23 cellular contexts compared by ENCODE assay signal in genomic region chr18:10793730-10794370, GRCh38.
DNase-seq lines count a peak whose midpoint lies in the region; ATAC-seq, FAIRE-seq and TF ChIP-seq lines count a peak whose summit lies in the region.
"Had no signal": no experiment of that assay in that cellular context is flagged by ENCODE, and none has a peak within 500 bp of the region (broad histone marks: within the 10 kb centered on the region; RNA-seq: fewer than 3 reads in every experiment).

No MANE protein-coding gene starts in this region.

- TF ChIP-seq CTCF in HEK293 (tag by site-specific recombination; IDR thresholded peaks at IDR 0.05), result no peak
- no peak for TF ChIP-seq CTCF in GM12878 (IDR thresholded peaks at IDR 0.05 in 2 of 3, conservative IDR thresholded peaks at IDR 0.05 in 1 of 3; ENCODE audit: control insufficient read depth in 2 of 3, extremely low read depth in 1 of 3, insufficient read depth in 1 of 3, low read depth in 3 of 3, low read length in 3 of 3)
- no peak for TF ChIP-seq CTCF in left ventricle myocardium inferior (IDR thresholded peaks at IDR 0.05; ENCODE audit: borderline replicate concordance)

- H3K36me3 ChIP-seq in HEK293 (ENCODE audit: control insufficient read depth in 2 of 2, insufficient read depth in 1 of 2, low read length in 2 of 2), result no peaks in the 10 kb centered on the region
- H3K36me3 ChIP-seq in GM12878 (ENCODE audit: control insufficient read depth in 2 of 2, insufficient read depth in 2 of 2, low read length in 1 of 2), result peaks cover 1 to 22% of the 10 kb centered on the region in 2 experiments
- no peaks in the 10 kb centered on the region for H3K36me3 ChIP-seq in left ventricle myocardium inferior
- H3K36me3 ChIP-seq: BE2C had no signal

- no peak for TF ChIP-seq RAD21 in GM12878 (IDR thresholded peaks at IDR 0.05; ENCODE audit: insufficient read depth, low read depth, low read length)

- H3K27ac ChIP-seq in HEK293 (ENCODE audit: extremely low read depth, low read depth, low read length) (no peak overlapping the region), GM12878 (ENCODE audit: control insufficient read depth, insufficient read depth) (no peak overlapping the region), left ventricle myocardium inferior (replicated peaks) (no peak overlapping the region)
- H3K27ac ChIP-seq: HL-60 had no signal

- H3K9me3 ChIP-seq in HEK293 (ENCODE audit: control insufficient read depth, insufficient read depth, low read depth, low read length), result no peaks in the 10 kb centered on the region
- H3K9me3 ChIP-seq in GM12878 (replicated peaks; ENCODE audit: control insufficient read depth, insufficient read depth, low read length), result no peaks in the 10 kb centered on the region; the same call in 2 of the 3 replicates
- H3K9me3 ChIP-seq in left ventricle myocardium inferior (replicated peaks), result no peaks in the 10 kb centered on the region
- H3K9me3 ChIP-seq: BE2C had no signal

- H3K9ac ChIP-seq in GM12878 (ENCODE audit: control insufficient read depth, insufficient read depth, low read length), result no peak overlapping the region

- ATAC-seq in GM12878 (no peak), left lobe of liver (peak; percentile 79), HG03280 (IDR thresholded peaks at IDR 0.05; ENCODE audit: unreplicated experiment) (no peak), GM21526 (IDR thresholded peaks at IDR 0.05; ENCODE audit: low FRiP score, unreplicated experiment) (no peak)
- ATAC-seq: GM23338 had no signal

- POLR2A ChIA-PET in HEK293 (lab: Yijun Ruan, JAX), result no interaction called here
- POLR2A ChIA-PET in GM12878 (lab: Charles Lee), result no interaction called here

- 4% methylated on average over 4 of the region's 4 CpGs for WGBS in GM12878 (ENCODE audit: insufficient coverage, insufficient replicate concordance, low lambda C conversion rate, missing lambda C conversion rate)

- H3K4me1 ChIP-seq in HEK293 (ENCODE audit: control insufficient read depth, insufficient read depth, low read length) (0 out of 2 replicates have a peak, but pooled peaks cover 2% of the 10 kb centered on the region), GM12878 (ENCODE audit: control insufficient read depth, insufficient read depth, low read length) (no peaks in the 10 kb centered on the region), left ventricle myocardium inferior (peaks cover 13% of the 10 kb centered on the region)
- H3K4me1 ChIP-seq: BE2C had no signal

- H2AFZ ChIP-seq in GM12878 (ENCODE audit: control insufficient read depth, low read depth, low read length), result no peak overlapping the region
- H2AFZ ChIP-seq: GM23338 had no signal

- H3K4me3 ChIP-seq in HEK293 (ENCODE audit: low read depth, low read length) (no peak overlapping the region), GM12878 (no peak overlapping the region), left ventricle myocardium inferior (no peak overlapping the region)
- H3K4me3 ChIP-seq: GM23338 had no signal

- FAIRE-seq in GM12878 (lab: Jason Lieb, UNC), result no peak
- FAIRE-seq: A204.1, D721Med, G401.6, GM12892, GM18507, H54 had no signal

- in situ Hi-C loops in GM12878 (cut with MboI), result no loop called here

- H3K79me2 ChIP-seq in GM12878 (ENCODE audit: control insufficient read depth, insufficient read depth, low read length), result no peaks in the 10 kb centered on the region

- TSS peak; percentile 4 for BruUV-seq in GM12878 (replicated peaks; lab: Mats Ljungman, UMichigan)

- H3K27me3 ChIP-seq in GM12878 (replicated peaks in 1 of 2; ENCODE audit: control insufficient read depth in 2 of 2, insufficient read depth in 2 of 2, low read length in 1 of 2) (no peaks in the 10 kb centered on the region), left ventricle myocardium inferior (ENCODE audit: low read depth) (no peaks in the 10 kb centered on the region)
- H3K27me3 ChIP-seq: BE2C had no signal

- CTCF ChIA-PET in HEK293 (lab: Yijun Ruan, JAX), result interaction anchor here (1.2 kb wide), 1 partner anchor 10 kb away, joined by 6 read pairs; no protein-coding TSS in a partner anchor
- CTCF ChIA-PET in GM12878 (lab: Yijun Ruan, JAX), result interaction anchor here (1.2 kb wide), 1 partner anchor 360 kb away, joined by 3 read pairs; no protein-coding TSS in a partner anchor

- SMC1A ChIA-PET in GM12878 (lab: Charles Lee; ENCODE audit: uncharacterized antibody, unreplicated experiment), result no interaction called here

- no peak for TF ChIP-seq POLR2A in GM12878 (IDR thresholded peaks at IDR 0.05; ENCODE audit: low read depth, low read length)

- no peak overlapping the region for H3K4me2 ChIP-seq in GM12878 (ENCODE audit: control insufficient read depth, insufficient read depth)
- H3K4me2 ChIP-seq: GM23338 had no signal

- RAD21 ChIA-PET in GM12878 (lab: Charles Lee; ENCODE audit: unreplicated experiment), result interaction anchor here (1.0 kb wide), 1 partner anchor 57 kb away, joined by 3 read pairs; no protein-coding TSS in a partner anchor

- no peak for DNase-seq in GM12878 (ENCODE audit: low read depth, low spot score)
- DNase-seq in left lobe of liver (ENCODE audit: low spot score), result no peak
- no peak for DNase-seq in left ventricle myocardium inferior
- DNase-seq: ACHN; BE2C; C1 segment of cervical spinal cord; CD4-positive, CD25-positive, alpha-beta regulatory T cell; CD8-positive, alpha-beta memory T cell; COR-L47; HCEC 1CT; HFFc6; KBM-7 had no signal

- no peak for TF ChIP-seq EP300 in GM12878 (IDR thresholded peaks at IDR 0.05; ENCODE audit: borderline replicate concordance in 1 of 2, control insufficient read depth in 1 of 2, low read depth in 2 of 2, low read length in 2 of 2)

- intact Hi-C loops in GM12878 (cut with micrococcal nuclease; ENCODE audit: unreplicated experiment) (no loop called here), left ventricle myocardium inferior (cut with micrococcal nuclease) (no loop called here)

- no peaks in the 10 kb centered on the region for H4K20me1 ChIP-seq in GM12878 (ENCODE audit: control insufficient read depth, insufficient read depth)

TF ChIP-seq in HEK293, 187 proteins besides CTCF, POLR2A, EP300 and RAD21:
- TF ChIP-seq SP3 (tag by site-specific recombination; IDR thresholded peaks at IDR 0.05) (no peak), FEZF1 (tag by site-specific recombination; IDR thresholded peaks at IDR 0.05) (peak; percentile 86)

TF ChIP-seq in GM12878, 131 proteins besides CTCF, POLR2A, EP300 and RAD21:
- TF ChIP-seq ZBED1 (IDR thresholded peaks at IDR 0.05; ENCODE audit: borderline replicate concordance) (no peak), E4F1 (IDR thresholded peaks at IDR 0.05; ENCODE audit: borderline replicate concordance, partially characterized antibody) (no peak), CBX5 (IDR thresholded peaks at IDR 0.05; ENCODE audit: low read depth) (no peak), LARP7 (IDR thresholded peaks at IDR 0.05) (no peak), SMAD1 (IDR thresholded peaks at IDR 0.05; ENCODE audit: low read depth, partially characterized antibody) (no peak), EZH2 (IDR thresholded peaks at IDR 0.05; ENCODE audit: borderline replicate concordance, control insufficient read depth, low read depth, low read length) (no peak), SIN3A (IDR thresholded peaks at IDR 0.05; ENCODE audit: low read depth, low read length) (no peak), ZNF274 (IDR thresholded peaks at IDR 0.05; ENCODE audit: insufficient read depth, insufficient read length) (no peak), SRF (IDR thresholded peaks at IDR 0.05; ENCODE audit: low read depth in 2 of 2, low read length in 2 of 2) (no peak), EGR1 (IDR thresholded peaks at IDR 0.05; ENCODE audit: borderline replicate concordance in 1 of 2, low read depth in 2 of 2, low read length in 2 of 2) (no peak), CHD4 (IDR thresholded peaks at IDR 0.05) (no peak), TCF12 (IDR thresholded peaks at IDR 0.05; ENCODE audit: low read depth, low read length) (no peak), GATAD2B (conservative IDR thresholded peaks at IDR 0.05; ENCODE audit: low read depth) (no peak), TAF1 (IDR thresholded peaks at IDR 0.05; ENCODE audit: borderline replicate concordance, low read depth, low read length) (no peak), CEBPB (IDR thresholded peaks at IDR 0.05; ENCODE audit: borderline replicate concordance in 1 of 2, low read depth in 2 of 2, low read length in 2 of 2) (no peak), RCOR1 (conservative IDR thresholded peaks at IDR 0.05; ENCODE audit: low read depth, low read length) (no peak), HDAC6 (IDR thresholded peaks at IDR 0.05; ENCODE audit: unreplicated experiment) (no peak), ZSCAN29 (IDR thresholded peaks at IDR 0.05) (no peak), BMI1 (IDR thresholded peaks at IDR 0.05; ENCODE audit: borderline replicate concordance) (no peak)
